ENCODE assay signal across 12 cellular contexts in the genomic region with DNA sequence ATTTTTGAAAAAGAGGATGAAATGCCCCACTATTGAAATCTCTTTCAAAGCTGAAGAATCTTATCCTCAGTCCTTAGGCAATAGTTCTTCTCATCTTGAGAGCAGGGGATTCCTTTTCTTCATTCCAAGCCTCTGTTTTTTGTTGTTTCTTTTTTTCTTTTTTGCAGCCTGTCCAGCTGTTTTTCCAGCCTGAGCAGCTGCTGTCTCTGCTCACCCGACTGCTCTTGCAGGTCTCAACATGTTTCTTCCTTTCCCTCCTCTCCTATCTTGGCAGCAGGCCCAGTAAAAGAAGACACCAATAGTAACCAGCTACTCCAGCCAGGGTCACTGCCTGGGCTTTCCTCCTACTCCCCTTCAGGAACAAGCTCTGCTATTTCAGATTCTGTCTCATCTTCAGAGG. TPM values are rescaled to one million over a fixed set of nuclear protein-coding genes. Genes with fewer than 3 reads are reported as not detected.
DNase-seq lines count a peak whose midpoint lies in the region; ATAC-seq, FAIRE-seq and TF ChIP-seq lines count a peak whose summit lies in the region.
"Had no signal": no experiment of that assay in that cellular context is flagged by ENCODE, and none has a peak within 500 bp of the region (broad histone marks: within the 10 kb centered on the region; RNA-seq: fewer than 3 reads in every experiment).

No MANE protein-coding gene starts in this region.

- H3K36me3 ChIP-seq in colonic mucosa: no peaks in the 10 kb centered on the region
- H3K36me3 ChIP-seq: thoracic aorta had no signal

- no peaks in the 10 kb centered on the region for H3K9me3 ChIP-seq in colonic mucosa
- H3K9me3 ChIP-seq: thoracic aorta had no signal

- ATAC-seq in GM21576 (IDR thresholded peaks at IDR 0.05; ENCODE audit: unreplicated experiment): no peak
- ATAC-seq: activated CD4-positive, CD25-positive, alpha-beta regulatory T cell treated with anti-CD3 and anti-CD28 coated beads, Interleukin-2, amount 50 U/mL, for 24 hours had no signal

- FAIRE-seq in endometrium (lab: Jason Lieb, UNC): peak; percentile 93
- FAIRE-seq: A204.1 had no signal

- intact Hi-C loops in colonic mucosa (cut with DNase I): no loop called here

- no peak for TF ChIP-seq CTCF in colonic mucosa (IDR thresholded peaks at IDR 0.05)

- H3K9ac ChIP-seq in colonic mucosa (ENCODE audit: low read depth in 2 of 2, low read length in 2 of 2): no peak overlapping the region

- no peak overlapping the region for H3K27ac ChIP-seq in colonic mucosa
- H3K27ac ChIP-seq: thoracic aorta had no signal

- H3K4me1 ChIP-seq in colonic mucosa: no peaks in the 10 kb centered on the region

- H3K4me3 ChIP-seq in colonic mucosa: no peak overlapping the region
- H3K4me3 ChIP-seq: thoracic aorta had no signal

- H3K27me3 ChIP-seq in colonic mucosa: no peaks in the 10 kb centered on the region

- peak; percentile 17 for DNase-seq in NCI-H82 (lab: John Stamatoyannopoulos, UW)
- DNase-seq in NCI-H82 treated with DMSO at 0.1 percent for 48 hours (lab: John Stamatoyannopoulos, UW; ENCODE audit: unreplicated experiment): no peak
- peak; percentile 88 for DNase-seq in NCI-H510A treated with DMSO at 0.1 percent for 48 hours (lab: John Stamatoyannopoulos, UW)
- DNase-seq in ureter (ENCODE audit: low spot score): peak; percentile 71
- DNase-seq in colonic mucosa: no peak
- no peak for DNase-seq in SK-N-DZ (ENCODE audit: low spot score)
- DNase-seq: stimulated activated CD4-positive, alpha-beta T cell treated with anti-CD3 and anti-CD28 coated beads, Interleukin-1b, Interleukin-23, amount 100 ng/mL, for 48 hours had no signal

RNA-seq across cellular contexts. Expression of a gene that starts 23.8 kb away (rescaled TPM):
- 0.55 TPM for total RNA-seq in ureter
- 1 to 10 TPM in 1 of 2 donors, under 1 TPM in 1; 0.72 to 1.1 TPM for total RNA-seq in colonic mucosa
- polyA plus RNA-seq in SK-N-DZ (2014; cell fraction: cytosol; rRNA removed): 31.4 and 38.2 TPM in 2 replicates
- polyA plus RNA-seq in SK-N-DZ (2014; cell fraction: nucleus; rRNA removed): 45.2 and 50.3 TPM in 2 replicates

Comparison
In these comparisons a context has a peak if more than half of its experiments do, and no peak if none do; other contexts are left out.
1. DNase-seq: peak in NCI-H82 (single experiment), NCI-H510A treated with DMSO at 0.1 percent for 48 hours (single experiment) and ureter (single experiment); none in NCI-H82 treated with DMSO at 0.1 percent for 48 hours (single experiment), colonic mucosa (single experiment) and SK-N-DZ (single experiment).